In the genomic region with DNA sequence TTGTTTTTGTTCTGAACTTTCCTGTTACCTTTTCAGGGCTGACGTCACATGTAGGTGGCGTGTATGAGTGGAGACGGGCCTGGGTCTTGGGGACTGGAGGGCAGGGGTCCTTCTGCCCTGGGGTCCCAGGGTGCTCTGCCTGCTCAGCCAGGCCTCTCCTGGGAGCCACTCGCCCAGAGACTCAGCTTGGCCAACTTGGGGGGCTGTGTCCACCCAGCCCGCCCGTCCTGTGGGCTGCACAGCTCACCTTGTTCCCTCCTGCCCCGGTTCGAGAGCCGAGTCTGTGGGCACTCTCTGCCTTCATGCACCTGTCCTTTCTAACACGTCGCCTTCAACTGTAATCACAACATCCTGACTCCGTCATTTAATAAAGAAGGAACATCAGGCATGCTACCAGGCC, we compare ENCODE assay signal across 1 cellular context.
TF ChIP-seq lines count a peak whose summit lies in the region.

No MANE protein-coding gene starts in this region.

TF ChIP-seq in HepG2, 621 proteins besides CTCF, POLR2A, EP300 and RAD21:
- TF ChIP-seq, protein P1, sequence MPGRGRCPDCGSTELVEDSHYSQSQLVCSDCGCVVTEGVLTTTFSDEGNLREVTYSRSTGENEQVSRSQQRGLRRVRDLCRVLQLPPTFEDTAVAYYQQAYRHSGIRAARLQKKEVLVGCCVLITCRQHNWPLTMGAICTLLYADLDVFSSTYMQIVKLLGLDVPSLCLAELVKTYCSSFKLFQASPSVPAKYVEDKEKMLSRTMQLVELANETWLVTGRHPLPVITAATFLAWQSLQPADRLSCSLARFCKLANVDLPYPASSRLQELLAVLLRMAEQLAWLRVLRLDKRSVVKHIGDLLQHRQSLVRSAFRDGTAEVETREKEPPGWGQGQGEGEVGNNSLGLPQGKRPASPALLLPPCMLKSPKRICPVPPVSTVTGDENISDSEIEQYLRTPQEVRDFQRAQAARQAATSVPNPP (CRISPR knock-in tag; IDR thresholded peaks at IDR 0.05), result no peak
- TF ChIP-seq, protein P2, sequence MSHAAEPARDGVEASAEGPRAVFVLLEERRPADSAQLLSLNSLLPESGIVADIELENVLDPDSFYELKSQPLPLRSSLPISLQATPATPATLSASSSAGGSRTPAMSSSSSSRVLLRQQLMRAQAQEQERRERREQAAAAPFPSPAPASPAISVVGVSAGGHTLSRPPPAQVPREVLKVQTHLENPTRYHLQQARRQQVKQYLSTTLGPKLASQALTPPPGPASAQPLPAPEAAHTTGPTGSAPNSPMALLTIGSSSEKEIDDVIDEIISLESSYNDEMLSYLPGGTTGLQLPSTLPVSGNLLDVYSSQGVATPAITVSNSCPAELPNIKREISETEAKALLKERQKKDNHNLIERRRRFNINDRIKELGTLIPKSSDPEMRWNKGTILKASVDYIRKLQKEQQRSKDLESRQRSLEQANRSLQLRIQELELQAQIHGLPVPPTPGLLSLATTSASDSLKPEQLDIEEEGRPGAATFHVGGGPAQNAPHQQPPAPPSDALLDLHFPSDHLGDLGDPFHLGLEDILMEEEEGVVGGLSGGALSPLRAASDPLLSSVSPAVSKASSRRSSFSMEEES (CRISPR knock-in tag; IDR thresholded peaks at IDR 0.05), result no peak
- peak; percentile 75 for TF ChIP-seq CREB1 (IDR thresholded peaks at IDR 0.05)
- TF ChIP-seq CREB1 (CRISPR knock-in tag; IDR thresholded peaks at IDR 0.05), result no peak
TF ChIP-seq in HepG2: peak in this region for 1.
